Comparison of ENCODE assay signal across 16 cellular contexts in the genomic region with DNA sequence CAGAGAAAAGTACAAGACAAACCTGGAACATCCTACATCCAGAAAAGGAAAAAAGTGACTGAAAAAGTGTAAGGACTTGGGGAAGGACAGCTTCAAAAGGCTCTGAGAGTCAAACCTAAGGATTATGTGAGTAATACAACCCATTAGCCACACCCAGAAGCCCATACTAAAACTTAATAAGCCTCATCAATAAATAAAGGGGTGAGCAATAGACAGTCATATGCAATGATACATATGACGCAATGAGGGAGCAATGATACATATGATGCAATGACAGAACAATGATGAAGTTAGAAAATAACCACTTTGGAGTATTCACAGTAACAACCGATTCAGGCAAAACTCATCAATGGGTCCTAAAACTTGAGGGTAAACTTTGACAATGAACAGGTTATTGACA. TPM values are rescaled to one million over a fixed set of nuclear protein-coding genes. Genes with fewer than 3 reads are reported as not detected.
DNase-seq lines count a peak whose midpoint lies in the region; ATAC-seq, FAIRE-seq and TF ChIP-seq lines count a peak whose summit lies in the region.
"Had no signal": no experiment of that assay in that cellular context is flagged by ENCODE, and none has a peak within 500 bp of the region (broad histone marks: within the 10 kb centered on the region; RNA-seq: fewer than 3 reads in every experiment).

No MANE protein-coding gene starts in this region.

- CTCF ChIA-PET in HepG2 (lab: Yijun Ruan, JAX; ENCODE audit: low intra/inter-chr PET ratio, low total read pairs), result no interaction called here
- CTCF ChIA-PET in H1 (lab: Charles Lee; ENCODE audit: partially characterized antibody), result interaction anchor here (0.6 kb wide), 1 partner anchor 42 kb away, joined by 3 read pairs; no protein-coding TSS in a partner anchor

- H3K14ac ChIP-seq in H1 (ENCODE audit: insufficient read length), result no peak overlapping the region

- H4K91ac ChIP-seq in H1 (replicated peaks; ENCODE audit: insufficient read length, low read length), result no peak overlapping the region

- H4K5ac ChIP-seq in H1 (ENCODE audit: insufficient read length, low read depth, low read length), result no peak overlapping the region

- 94% methylated on average over 2 of the region's 2 CpGs for WGBS in HepG2 (ENCODE audit: low lambda C conversion rate)
- 89% methylated on average over 2 of the region's 2 CpGs for WGBS in right lobe of liver (ENCODE audit: insufficient coverage, low coverage, low lambda C conversion rate, missing lambda C conversion rate)
- 86% methylated on average over 2 of the region's 2 CpGs; no CpG with 5 or more reads in 1 of the 2 experiments for WGBS in H1 (ENCODE audit: extremely low coverage in 1 of 2, insufficient coverage in 1 of 2, insufficient read length in 1 of 2, insufficient replicate concordance in 2 of 2, low coverage in 1 of 2, low lambda C conversion rate in 2 of 2, missing lambda C conversion rate in 1 of 2), 2 experiments

- POLR2A ChIA-PET in HepG2 (lab: Yijun Ruan, JAX), result no interaction called here
- POLR2A ChIA-PET in H1 (lab: Charles Lee; ENCODE audit: partially characterized antibody), result interaction anchor here (0.7 kb wide), 1 partner anchor 18 kb away, joined by 3 read pairs; no protein-coding TSS in a partner anchor

- H3K9me3 ChIP-seq in HepG2 (ENCODE audit: low read length) (no peaks in the 10 kb centered on the region), right lobe of liver (no peaks in the 10 kb centered on the region), H1 (ENCODE audit: insufficient read depth in 2 of 2, low read depth in 1 of 2, low read length in 1 of 2) (no peaks in the 10 kb centered on the region)
- H3K9me3 ChIP-seq: heart left ventricle had no signal

- ATAC-seq in HepG2 (no peak), right lobe of liver (no peak), HG03378 (IDR thresholded peaks at IDR 0.05; ENCODE audit: unreplicated experiment) (no peak), GM21423 (IDR thresholded peaks at IDR 0.05; ENCODE audit: unreplicated experiment) (no peak)
- ATAC-seq: heart left ventricle, Panc1 had no signal

- H3K27me3 ChIP-seq in HepG2 (ENCODE audit: control insufficient read depth in 1 of 2, insufficient read depth in 2 of 2, low read length in 2 of 2) (no peaks in the 10 kb centered on the region), right lobe of liver (no peaks in the 10 kb centered on the region), H1 (replicated peaks in 1 of 4; ENCODE audit: control insufficient read depth in 3 of 4, extremely low read depth in 1 of 4, insufficient read depth in 3 of 4, low read length in 3 of 4) (no peaks in the 10 kb centered on the region)
- H3K27me3 ChIP-seq: heart left ventricle had no signal

- H3K79me2 ChIP-seq in HepG2 (ENCODE audit: insufficient read depth, low read length), result peaks cover 2% of the 10 kb centered on the region
- H3K79me2 ChIP-seq in H1 (ENCODE audit: control insufficient read depth in 1 of 2, insufficient read depth in 2 of 2, low read length in 2 of 2), result peaks cover 0 to 10% of the 10 kb centered on the region in 2 experiments; a peak in 1 of 4 replicates

- BruUV-seq in HepG2 (replicated peaks; lab: Mats Ljungman, UMichigan), result no TSS peak

- TF ChIP-seq CTCF in HepG2 (CRISPR knock-in tag; IDR thresholded peaks at IDR 0.05) (no peak), right lobe of liver (IDR thresholded peaks at IDR 0.05) (no peak), H1 (IDR thresholded peaks at IDR 0.05; ENCODE audit: control extremely low read depth in 1 of 3, insufficient read depth in 1 of 3, low read depth in 1 of 3, low read length in 3 of 3) (no peak)

- no peak overlapping the region for H2BK15ac ChIP-seq in H1 (ENCODE audit: low read length)

- H4K8ac ChIP-seq in H1 (ENCODE audit: extremely low read depth, insufficient read depth, low read length), result no peak overlapping the region

- H2AFZ ChIP-seq in HepG2 (ENCODE audit: low read length) (no peak overlapping the region), H1 (ENCODE audit: low read length) (no peak overlapping the region)

- no peak overlapping the region for H3K23ac ChIP-seq in H1 (ENCODE audit: insufficient read length)

- H2BK120ac ChIP-seq in H1 (replicated peaks; ENCODE audit: low read depth, low read length), result no peak overlapping the region

- DNase-seq in HepG2 (ENCODE audit: low spot score) (no peak), right lobe of liver (no peak), OCI-M1 (lab: John Stamatoyannopoulos, UW) (peak; percentile 71), H1 (ENCODE audit: low read depth in 1 of 2, low spot score in 2 of 2) (no peak), foreskin melanocyte (no peak), NCI-H774 (lab: John Stamatoyannopoulos, UW) (no peak)
- DNase-seq: AML-193, heart left ventricle, islet precursor cell, NCI-H1105 treated with DMSO at 0.1 percent for 48 hours, SW 1271, WERI-Rb-1 had no signal

- TF ChIP-seq RAD21 in HepG2 (CRISPR knock-in tag; IDR thresholded peaks at IDR 0.05) (no peak), H1 (IDR thresholded peaks at IDR 0.05 in 1 of 2, conservative IDR thresholded peaks at IDR 0.05 in 1 of 2; ENCODE audit: low read depth in 2 of 2, low read length in 2 of 2) (no peak)

- TF ChIP-seq POLR2A in HepG2 (IDR thresholded peaks at IDR 0.05; ENCODE audit: insufficient read depth in 1 of 2, low read depth in 2 of 2, low read length in 2 of 2) (no peak), right lobe of liver (IDR thresholded peaks at IDR 0.05) (no peak), H1 (IDR thresholded peaks at IDR 0.05; ENCODE audit: control extremely low read depth in 1 of 2, low read depth in 2 of 2, low read length in 2 of 2) (no peak)

- in situ Hi-C loops in HepG2 (cut with HindIII; ENCODE audit: extremely low pct_ligation_motif_present, low pct_unique_long_range_greater_than_20kb), result no loop called here

- H3K56ac ChIP-seq in H1 (replicated peaks; ENCODE audit: insufficient read length, low read depth, low read length), result no peak overlapping the region

- no peak overlapping the region for H3K9ac ChIP-seq in HepG2 (ENCODE audit: insufficient read depth, low read depth, low read length)
- no peak overlapping the region for H3K9ac ChIP-seq in H1 (replicated peaks in 1 of 4; ENCODE audit: extremely low read depth in 1 of 4, low read depth in 3 of 4, low read length in 3 of 4)

- H3K4ac ChIP-seq in H1 (replicated peaks; ENCODE audit: insufficient read length, low read depth, low read length), result no peak overlapping the region

- FAIRE-seq in HepG2 (lab: Jason Lieb, UNC) (no peak), H1 (lab: Jason Lieb, UNC) (no peak)
- FAIRE-seq: D721Med had no signal

- no peaks in the 10 kb centered on the region for H4K20me1 ChIP-seq in HepG2 (ENCODE audit: insufficient read depth, low read length)
- H4K20me1 ChIP-seq in H1 (replicated peaks in 1 of 2; ENCODE audit: control insufficient read depth in 1 of 2, insufficient read depth in 2 of 2, low read length in 2 of 2), result peaks cover 0 to 1% of the 10 kb centered on the region in 2 experiments

- no peaks in the 10 kb centered on the region for H3K4me1 ChIP-seq in HepG2 (ENCODE audit: insufficient read depth, low read length)
- H3K4me1 ChIP-seq in right lobe of liver, result no peaks in the 10 kb centered on the region
- no peaks in the 10 kb centered on the region for H3K4me1 ChIP-seq in H1 (replicated peaks in 1 of 4; ENCODE audit: control insufficient read depth in 3 of 4, insufficient read depth in 4 of 4, low read length in 3 of 4)
- H3K4me1 ChIP-seq: heart left ventricle had no signal

- no peaks in the 10 kb centered on the region for H3K79me1 ChIP-seq in H1 (ENCODE audit: low read depth, low read length)

- H3K23me2 ChIP-seq in H1 (ENCODE audit: low read depth, low read length), result no peaks in the 10 kb centered on the region

- H3K4me2 ChIP-seq in HepG2 (ENCODE audit: low read depth, low read length), result no peak overlapping the region
- no peak overlapping the region for H3K4me2 ChIP-seq in H1 (ENCODE audit: insufficient read depth in 1 of 2, low read depth in 2 of 2, low read length in 2 of 2)

- no peak overlapping the region for H2BK12ac ChIP-seq in H1 (ENCODE audit: low read depth, low read length)

- H2AK5ac ChIP-seq in H1 (ENCODE audit: low read depth, low read length), result no peak overlapping the region

- no peak overlapping the region for H2BK5ac ChIP-seq in H1 (ENCODE audit: low read depth, low read length)

- H3K4me3 ChIP-seq in HepG2 (replicated peaks in 1 of 3; ENCODE audit: insufficient read depth in 1 of 3, low read depth in 2 of 3, low read length in 3 of 3) (no peak overlapping the region), right lobe of liver (no peak overlapping the region), H1 (ENCODE audit: extremely low read depth in 1 of 4, insufficient read depth in 2 of 4, low read depth in 3 of 4, low read length in 4 of 4) (no peak overlapping the region)
- H3K4me3 ChIP-seq: heart left ventricle had no signal

- no peak overlapping the region for H2BK20ac ChIP-seq in H1 (ENCODE audit: low read length)

- TF ChIP-seq EP300 in HepG2 (IDR thresholded peaks at IDR 0.05; ENCODE audit: low read depth in 2 of 2, low read length in 2 of 2), result no peak
- no peak for TF ChIP-seq EP300 in HepG2 (CRISPR knock-in tag; IDR thresholded peaks at IDR 0.05; ENCODE audit: borderline replicate concordance)
- TF ChIP-seq EP300 in H1 (IDR thresholded peaks at IDR 0.05; ENCODE audit: borderline replicate concordance in 1 of 2, low read depth in 2 of 2, low read length in 2 of 2), result no peak

- H3K36me3 ChIP-seq in HepG2 (replicated peaks in 1 of 2; ENCODE audit: control insufficient read depth in 1 of 2, insufficient read depth in 2 of 2, low read length in 2 of 2), result peaks cover 7 to 75% of the 10 kb centered on the region in 2 experiments
- H3K36me3 ChIP-seq in right lobe of liver, result peaks cover 7 to 63% (median 31%) of the 10 kb centered on the region in 4 donors
- H3K36me3 ChIP-seq in H1 (ENCODE audit: control insufficient read depth in 2 of 4, insufficient read depth in 4 of 4, low read length in 3 of 4), result peaks cover 8 to 62% (median 32%) of the 10 kb centered on the region in 4 experiments

- no peak overlapping the region for H3K18ac ChIP-seq in H1 (ENCODE audit: extremely low read depth, low read length)

- H3K27ac ChIP-seq in HepG2 (ENCODE audit: extremely low read length, insufficient read depth, low read length) (no peak overlapping the region), right lobe of liver (no peak overlapping the region), H1 (ENCODE audit: low read depth, low read length) (no peak overlapping the region)
- H3K27ac ChIP-seq: heart left ventricle, WERI-Rb-1 had no signal

- intact Hi-C loops in HepG2 (cut with micrococcal nuclease; ENCODE audit: unreplicated experiment) (no loop called here), right lobe of liver (cut with DNase I) (no loop called here)

RNA-seq across cellular contexts. Expression of a gene that starts 50.1 kb away (rescaled TPM):
- total RNA-seq in HepG2 (2016; rRNA removed; fragmentation: Illumina TruSeq; extraction: Trizol) (28.0 and 28.7 TPM in 2 replicates), right lobe of liver (10 to 100 TPM; 18.6 to 26.7 (median 21.9) TPM)
- total RNA-seq in HepG2 (2016; cell fraction: cytosol; rRNA removed; fragmentation: Illumina TruSeq; extraction: Trizol; ENCODE audit: low read depth), result 30.7 and 33.0 TPM in 2 replicates
- 28.3 TPM in 2 replicates for total RNA-seq in HepG2 (2016; cell fraction: insoluble cytoplasmic fraction; rRNA removed; fragmentation: Illumina TruSeq; extraction: Trizol)
- total RNA-seq in HepG2 (2016; cell fraction: membrane; rRNA removed; fragmentation: Illumina TruSeq; extraction: Trizol), result 24.7 and 28.2 TPM in 2 replicates
- 61.1 and 61.3 TPM in 2 replicates for total RNA-seq in HepG2 (2016; cell fraction: nucleus; rRNA removed; fragmentation: Illumina TruSeq; extraction: Trizol)
- polyA plus RNA-seq in HepG2 (2011; rRNA removed) (11.4 and 13.9 TPM in 2 replicates), H1 (2011; rRNA removed) (7.0 and 9.3 TPM in 2 replicates)
- polyA plus RNA-seq in HepG2 (2011; cell fraction: cytosol; rRNA removed), result 5.1 and 8.1 TPM in 2 replicates
- polyA plus RNA-seq in HepG2 (2011; cell fraction: nucleus; rRNA removed), result 14.0 and 19.1 TPM in 2 replicates
- polyA plus RNA-seq in HepG2 (2012), result 13.5 and 18.9 TPM in 2 replicates
- 3.9 and 4.4 TPM in 2 replicates for polyA plus RNA-seq in HepG2 (2016; cell fraction: cytosol; fragmentation: Illumina TruSeq; extraction: Trizol; ENCODE audit: low read depth)
- polyA plus RNA-seq in HepG2 (2016; cell fraction: insoluble cytoplasmic fraction; fragmentation: Illumina TruSeq; extraction: Trizol; ENCODE audit: low read depth), result 12.7 and 14.4 TPM in 2 replicates
- 8.7 TPM in 2 replicates for polyA plus RNA-seq in HepG2 (2016; cell fraction: membrane; fragmentation: Illumina TruSeq; extraction: Trizol; ENCODE audit: low read depth)
- polyA plus RNA-seq in HepG2 (2016; cell fraction: nucleus; fragmentation: Illumina TruSeq; extraction: Trizol; ENCODE audit: insufficient read depth, low read depth), result 27.5 and 27.9 TPM in 2 replicates
- polyA minus RNA-seq in HepG2 (2011; rRNA and poly(A)+ RNA removed; ENCODE audit: low replicate concordance), result 24.1 and 32.5 TPM in 2 replicates
- polyA minus RNA-seq in HepG2 (2011; cell fraction: cytosol; rRNA and poly(A)+ RNA removed), result 26.4 and 29.3 TPM in 2 replicates
- 204 and 216 TPM in 2 replicates for polyA minus RNA-seq in HepG2 (2011; cell fraction: nucleus; rRNA and poly(A)+ RNA removed)
- total RNA-seq in H1 (2021; fragmentation: NEBNext Ultra II Directional; extraction: Animal tissue kit (Norgen Biotek cat#: 25700)), result 45.2 and 47.3 TPM in 2 replicates
- polyA plus RNA-seq in H1 (2011; cell fraction: cytosol; rRNA removed), result 12.8 TPM
- polyA plus RNA-seq in H1 (2011; cell fraction: nucleus; rRNA removed), result 6.4 TPM
- 7.6 to 14.8 TPM (median 10.5 TPM) in 4 replicates for polyA plus RNA-seq in H1 (2012, experiment 1 of 2)
- 2.0 TPM for polyA plus RNA-seq in H1 (2012, experiment 2 of 2)
- polyA plus RNA-seq in H1 (2013, experiment 1 of 2), result 11.6 TPM
- 10.6 TPM for polyA plus RNA-seq in H1 (2013, experiment 2 of 2)
- 51.2 and 69.2 TPM in 2 replicates for polyA minus RNA-seq in H1 (2011; rRNA and poly(A)+ RNA removed)
- 29.4 TPM for polyA minus RNA-seq in H1 (2011; cell fraction: cytosol; rRNA and poly(A)+ RNA removed)
- polyA minus RNA-seq in H1 (2011; cell fraction: nucleus; rRNA and poly(A)+ RNA removed), result 132 TPM
